Comparison of ENCODE assay signal across 31 cellular contexts in genomic region chr2:72233211-72233610, GRCh38.
"Had no signal": no experiment of that assay in that cellular context is flagged by ENCODE, and none has a peak within 500 bp of the region (broad histone marks: within the 10 kb centered on the region; RNA-seq: fewer than 3 reads in every experiment).

No MANE protein-coding gene starts in this region.

- H3K4me3 ChIP-seq: esophagus squamous epithelium, gastroesophageal sphincter had no signal

- H3K27me3 Mint-ChIP-seq: activated CD4-positive, alpha-beta memory T cell treated with anti-CD3 and anti-CD28 coated beads, Interleukin-2, amount 10 ng/mL, durations not matched to agents 7 days and 5 days; activated CD4-positive, alpha-beta T cell treated with anti-CD3 and anti-CD28 coated beads, Interleukin-2, amount 10 ng/mL, durations not matched to agents 7 days and 5 days; activated naive CD8-positive, alpha-beta T cell; activated T-helper 17 cell treated with anti-CD3 and anti-CD28 coated beads, Interleukin-2, amount 50 U/mL, for 72 hours; effector memory CD8-positive, alpha-beta T cell had no signal

- H3K4me3 Mint-ChIP-seq: activated CD4-positive, alpha-beta memory T cell treated with anti-CD3 and anti-CD28 coated beads, Interleukin-2, amount 10 ng/mL, durations not matched to agents 7 days and 5 days; activated CD4-positive, alpha-beta T cell treated with anti-CD3 and anti-CD28 coated beads, Interleukin-2, amount 10 ng/mL, durations not matched to agents 7 days and 5 days; activated naive CD8-positive, alpha-beta T cell; activated T-cell treated with anti-CD3 and anti-CD28 coated beads, Interleukin-2, amount 50 U/mL, for 4 hours; activated T-helper 17 cell treated with anti-CD3 and anti-CD28 coated beads, Interleukin-2, amount 50 U/mL, for 72 hours; effector memory CD8-positive, alpha-beta T cell had no signal

- H3K9me3 ChIP-seq: esophagus squamous epithelium, gastroesophageal sphincter had no signal

- H3K27ac ChIP-seq: brain microvascular endothelial cell, epithelial cell of prostate, esophagus squamous epithelium, gastroesophageal sphincter had no signal

- ATAC-seq: activated T-cell treated with anti-CD3 and anti-CD28 coated beads, Interleukin-2, amount 50 U/mL, for 4 hours; activated T-helper 17 cell treated with anti-CD3 and anti-CD28 coated beads, Interleukin-2, amount 50 U/mL, for 72 hours; effector memory CD8-positive, alpha-beta T cell; gastroesophageal sphincter had no signal

- H3K27ac Mint-ChIP-seq: activated CD4-positive, alpha-beta memory T cell treated with anti-CD3 and anti-CD28 coated beads, Interleukin-2, amount 10 ng/mL, durations not matched to agents 7 days and 5 days; activated CD4-positive, alpha-beta T cell treated with anti-CD3 and anti-CD28 coated beads, Interleukin-2, amount 10 ng/mL, durations not matched to agents 7 days and 5 days; activated naive CD8-positive, alpha-beta T cell; activated T-helper 17 cell treated with anti-CD3 and anti-CD28 coated beads, Interleukin-2, amount 50 U/mL, for 72 hours; effector memory CD8-positive, alpha-beta T cell had no signal

- H3K4me1 Mint-ChIP-seq: activated CD4-positive, alpha-beta memory T cell treated with anti-CD3 and anti-CD28 coated beads, Interleukin-2, amount 10 ng/mL, durations not matched to agents 7 days and 5 days; activated CD4-positive, alpha-beta T cell treated with anti-CD3 and anti-CD28 coated beads, Interleukin-2, amount 10 ng/mL, durations not matched to agents 7 days and 5 days; activated T-helper 17 cell treated with anti-CD3 and anti-CD28 coated beads, Interleukin-2, amount 50 U/mL, for 72 hours had no signal

- H3K36me3 ChIP-seq: brain microvascular endothelial cell, esophagus squamous epithelium, gastroesophageal sphincter had no signal

- FAIRE-seq: astrocyte, colon, endometrium, endothelial cell of umbilical vein had no signal

- DNase-seq: activated CD4-positive, alpha-beta memory T cell treated with anti-CD3 and anti-CD28 coated beads, Interleukin-2, amount 10 ng/mL, durations not matched to agents 7 days and 5 days; activated CD4-positive, alpha-beta T cell treated with anti-CD3 and anti-CD28 coated beads for 1 hour; activated CD4-positive, alpha-beta T cell treated with anti-CD3 and anti-CD28 coated beads for 4 hours; activated CD4-positive, alpha-beta T cell treated with anti-CD3 and anti-CD28 coated beads, Interleukin-2, amount 10 ng/mL, durations not matched to agents 7 days and 5 days; activated CD4-positive, alpha-beta T cell treated with anti-CD3 and anti-CD28 coated beads, Interleukin-2, amount 50 U/mL, for 4 hours; activated CD8-positive, alpha-beta memory T cell treated with anti-CD3 and anti-CD28 coated beads, Interleukin-2, amount 50 U/mL, for 48 hours; activated effector memory CD4-positive, alpha-beta T cell treated with Interleukin-2 at 50 U/mL for 16 hours; activated gamma-delta T cell treated with Interleukin-2 at 50 U/mL for 16 hours; activated naive CD4-positive, alpha-beta T cell treated with anti-CD3 and anti-CD28 coated beads, Interleukin-2, amount 50 U/mL, for 16 hours; activated naive CD4-positive, alpha-beta T cell treated with Interleukin-2 at 50 U/mL for 16 hours; activated T-cell treated with anti-CD3 and anti-CD28 coated beads for 4 hours; activated T-cell treated with anti-CD3 and anti-CD28 coated beads, Interleukin-2, amount 50 U/mL, for 4 hours; amniotic stem cell; anterior cingulate cortex; brain microvascular endothelial cell; caudate nucleus; cortex of kidney; dermis blood vessel endothelial cell; effector CD4-positive, alpha-beta T cell; effector memory CD8-positive, alpha-beta T cell; esophagus squamous epithelium; foreskin melanocyte; T-helper 2 cell had no signal

- H3K27me3 ChIP-seq: brain microvascular endothelial cell, esophagus squamous epithelium, gastroesophageal sphincter had no signal

- H3K9me3 Mint-ChIP-seq: activated CD4-positive, alpha-beta memory T cell treated with anti-CD3 and anti-CD28 coated beads, Interleukin-2, amount 10 ng/mL, durations not matched to agents 7 days and 5 days; activated CD4-positive, alpha-beta T cell treated with anti-CD3 and anti-CD28 coated beads, Interleukin-2, amount 10 ng/mL, durations not matched to agents 7 days and 5 days had no signal
